In genomic region chr6:34792605-34793500, GRCh38 we compare ENCODE assay signal across 1 cellular context.
TF ChIP-seq lines count a peak whose summit lies in the region.

No MANE protein-coding gene starts in this region.

TF ChIP-seq in K562, 482 proteins besides CTCF, POLR2A, EP300 and RAD21 (continued from another document and continues in another):
- peak; percentile 85 for TF ChIP-seq HINFP (tag; conservative IDR thresholded peaks at IDR 0.05; ENCODE audit: low read depth)
- TF ChIP-seq HNRNPK (IDR thresholded peaks at IDR 0.05; ENCODE audit: low read depth, low read length, poor library complexity, severe bottlenecking), result no peak
- no peak for TF ChIP-seq ZNF232 (CRISPR knock-in tag; IDR thresholded peaks at IDR 0.05)
- no peak for TF ChIP-seq ID3 (CRISPR knock-in tag; IDR thresholded peaks at IDR 0.05)
- TF ChIP-seq ID3 (tag; IDR thresholded peaks at IDR 0.05), result no peak
- no peak for TF ChIP-seq ELK3 (CRISPR knock-in tag; IDR thresholded peaks at IDR 0.05)
- TF ChIP-seq NR2C2 (CRISPR knock-in tag; IDR thresholded peaks at IDR 0.05), result no peak
- TF ChIP-seq NR2C2 (tag; IDR thresholded peaks at IDR 0.05), result peak; percentile 65
- no peak for TF ChIP-seq DPF2 (IDR thresholded peaks at IDR 0.05)
- no peak for TF ChIP-seq MCM3 (IDR thresholded peaks at IDR 0.05)
- no peak for TF ChIP-seq ZNF668 (CRISPR knock-in tag; IDR thresholded peaks at IDR 0.05)
- TF ChIP-seq KDM5B (IDR thresholded peaks at IDR 0.05; ENCODE audit: insufficient replicate concordance, low read depth, low read length), result no peak
- no peak for TF ChIP-seq ZNF174 (CRISPR knock-in tag; IDR thresholded peaks at IDR 0.05)
- TF ChIP-seq GTF3C2 (IDR thresholded peaks at IDR 0.05; ENCODE audit: borderline replicate concordance, extremely low read depth, insufficient read length), result no peak
- TF ChIP-seq PBX2 (CRISPR knock-in tag; IDR thresholded peaks at IDR 0.05; ENCODE audit: low read depth), result no peak
- TF ChIP-seq PBX2 (tag; conservative IDR thresholded peaks at IDR 0.05; ENCODE audit: low read depth), result no peak
- TF ChIP-seq MLLT1 (IDR thresholded peaks at IDR 0.05), result peak; percentile 79; a peak in 1 of 4 replicates
- TF ChIP-seq ZKSCAN8 (CRISPR knock-in tag; IDR thresholded peaks at IDR 0.05), result no peak
- no peak for TF ChIP-seq CBX5 (IDR thresholded peaks at IDR 0.05; ENCODE audit: borderline replicate concordance, low read depth)
- no peak for TF ChIP-seq ZEB2 (IDR thresholded peaks at IDR 0.05)
- TF ChIP-seq TFAP4 (CRISPR knock-in tag; IDR thresholded peaks at IDR 0.05; ENCODE audit: borderline replicate concordance), result peak; percentile 14; the same call in 1 of the 2 replicates
- TF ChIP-seq THRA (IDR thresholded peaks at IDR 0.05), result no peak
- no peak for TF ChIP-seq TRIM28 (IDR thresholded peaks at IDR 0.05)
- peak; percentile 15 for TF ChIP-seq ZNF280A (IDR thresholded peaks at IDR 0.05; ENCODE audit: low read depth, partially characterized antibody)
- no peak for TF ChIP-seq IFI16 (CRISPR knock-in tag; IDR thresholded peaks at IDR 0.05)
- TF ChIP-seq ZNF12 (CRISPR knock-in tag; IDR thresholded peaks at IDR 0.05), result no peak
- peak; percentile 56; the same call in 1 of the 2 replicates for TF ChIP-seq SMARCC2 (IDR thresholded peaks at IDR 0.05; ENCODE audit: low read depth)
- no peak for TF ChIP-seq NFXL1 (CRISPR knock-in tag; IDR thresholded peaks at IDR 0.05)
- TF ChIP-seq BRF1 (IDR thresholded peaks at IDR 0.05; ENCODE audit: borderline replicate concordance, extremely low read depth, insufficient read length), result no peak
- no peak for TF ChIP-seq ZNF740 (CRISPR knock-in tag; IDR thresholded peaks at IDR 0.05)
- TF ChIP-seq ZNF740 (tag; IDR thresholded peaks at IDR 0.05), result no peak
- TF ChIP-seq GTF2E2 (tag; IDR thresholded peaks at IDR 0.05), result 0 out of 2 replicates have a peak, but pooled peaks have one; percentile 3
- no peak for TF ChIP-seq PRDM10 (IDR thresholded peaks at IDR 0.05; ENCODE audit: partially characterized antibody)
- TF ChIP-seq SP1 (CRISPR knock-in tag; IDR thresholded peaks at IDR 0.05), result no peak; the same call in 1 of the 2 replicates
- TF ChIP-seq HMGXB4 (CRISPR knock-in tag; IDR thresholded peaks at IDR 0.05), result no peak
- TF ChIP-seq TRIM24 (IDR thresholded peaks at IDR 0.05), result 0 out of 4 replicates have a peak, but pooled peaks have one; percentile 21 to 30
- TF ChIP-seq KAT2B (IDR thresholded peaks at IDR 0.05; ENCODE audit: low read depth, low read length), result no peak
